In the genomic region with DNA sequence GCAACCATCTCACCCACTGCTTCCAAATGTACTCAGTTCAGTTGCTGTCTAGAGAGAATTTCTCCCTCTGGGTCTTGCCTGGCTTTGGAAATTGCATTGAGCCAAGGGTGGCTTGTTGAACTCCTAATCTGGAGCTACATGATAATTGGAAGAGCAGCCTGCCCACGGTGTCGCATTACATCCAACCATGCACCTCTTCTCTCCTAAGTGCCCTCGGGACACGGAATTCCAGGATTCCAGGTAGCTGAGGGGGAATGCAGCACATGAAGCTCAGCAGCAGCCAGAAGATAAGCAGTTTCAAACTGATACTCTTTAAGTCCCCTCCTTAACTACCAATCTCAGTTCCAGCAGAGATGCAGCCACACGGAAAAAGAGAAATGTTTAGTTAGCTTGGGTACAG, we compare ENCODE assay signal across 31 cellular contexts.
DNase-seq lines count a peak whose midpoint lies in the region; ATAC-seq, FAIRE-seq and TF ChIP-seq lines count a peak whose summit lies in the region.
"Had no signal": no experiment of that assay in that cellular context is flagged by ENCODE, and none has a peak within 500 bp of the region (broad histone marks: within the 10 kb centered on the region; RNA-seq: fewer than 3 reads in every experiment).

No MANE protein-coding gene starts in this region.

- peak overlapping the region; percentile 83; the same call in 1 of the 2 replicates for H3K18ac ChIP-seq in H1 (ENCODE audit: extremely low read depth, low read length)

- peak overlapping the region in 1 of 4 experiments; percentile 10; a peak in 1 of 7 replicates for H3K9ac ChIP-seq in H1 (replicated peaks in 1 of 4; ENCODE audit: extremely low read depth in 1 of 4, low read depth in 3 of 4, low read length in 3 of 4)
- H3K9ac ChIP-seq: KMS-11 had no signal

- CTCF ChIA-PET in H1 (lab: Charles Lee; ENCODE audit: partially characterized antibody) = interaction anchor here (0.8 to 1.3 kb wide), 5 partner anchors 15 to 649 kb away, joined by 3 to 4 read pairs (median 3); no protein-coding TSS in a partner anchor

- no peak overlapping the region for H3K23ac ChIP-seq in H1 (ENCODE audit: insufficient read length)

- peaks cover 18% of the 10 kb centered on the region for H3K27me3 Mint-ChIP-seq in nephron progenitor cell (ENCODE audit: low read depth, poor library complexity)
- H3K27me3 Mint-ChIP-seq: CD4-positive, CD25-positive, alpha-beta regulatory T cell had no signal

- no peak for ATAC-seq in GM21360 (IDR thresholded peaks at IDR 0.05; ENCODE audit: unreplicated experiment)
- ATAC-seq: activated CD4-positive, alpha-beta T cell treated with anti-CD3 and anti-CD28 coated beads for 36 hours; activated CD8-positive, alpha-beta T cell treated with anti-CD3 and anti-CD28 coated beads for 36 hours; gastrocnemius medialis; left lung had no signal

- H3K14ac ChIP-seq in H1 (ENCODE audit: insufficient read length) = no peak overlapping the region

- peak overlapping the region; percentile 38 to 53; a peak in 3 of 4 replicates for H3K4me2 ChIP-seq in H1 (ENCODE audit: insufficient read depth in 1 of 2, low read depth in 2 of 2, low read length in 2 of 2)
- H3K4me2 ChIP-seq: hepatocyte, KMS-11 had no signal

- no peaks in the 10 kb centered on the region for H3K36me3 ChIP-seq in H1 (ENCODE audit: control insufficient read depth in 2 of 4, insufficient read depth in 4 of 4, low read length in 3 of 4)
- H3K36me3 ChIP-seq: adrenal gland, gastrocnemius medialis, left lung, right atrium auricular region, SJSA1 had no signal

- no peak overlapping the region for H3K27ac Mint-ChIP-seq in nephron progenitor cell
- H3K27ac Mint-ChIP-seq: activated CD4-positive, alpha-beta T cell treated with anti-CD3 and anti-CD28 coated beads for 36 hours; activated CD8-positive, alpha-beta T cell treated with anti-CD3 and anti-CD28 coated beads for 36 hours; activated T-helper 1 cell treated with anti-CD3 and anti-CD28 coated beads, Interleukin-12 subunit alpha, Interleukin-12 subunit beta, Interleukin-2, Interleukin-4 antibody, amounts not matched to agents 30 ng/mL and 10 ng/mL and 1 ng/mL, durations not matched to agents 14 hours and 24 hours and 36 hours; CD4-positive, CD25-positive, alpha-beta regulatory T cell had no signal

- no peak overlapping the region for H2BK15ac ChIP-seq in H1 (ENCODE audit: low read length)

- no peak overlapping the region for H3K4ac ChIP-seq in H1 (replicated peaks; ENCODE audit: insufficient read length, low read depth, low read length)

- H3K4me3 Mint-ChIP-seq in nephron progenitor cell = no peak overlapping the region
- H3K4me3 Mint-ChIP-seq: activated CD4-positive, alpha-beta T cell treated with anti-CD3 and anti-CD28 coated beads for 36 hours; activated CD8-positive, alpha-beta T cell treated with anti-CD3 and anti-CD28 coated beads for 36 hours; activated T-helper 1 cell treated with anti-CD3 and anti-CD28 coated beads, Interleukin-12 subunit alpha, Interleukin-12 subunit beta, Interleukin-2, Interleukin-4 antibody, amounts not matched to agents 30 ng/mL and 10 ng/mL and 1 ng/mL, durations not matched to agents 14 hours and 24 hours and 36 hours; CD4-positive, CD25-positive, alpha-beta regulatory T cell had no signal

- no peaks in the 10 kb centered on the region for H3K9me3 ChIP-seq in H1 (ENCODE audit: insufficient read depth in 2 of 2, low read depth in 1 of 2, low read length in 1 of 2)
- H3K9me3 ChIP-seq: adrenal gland, gastrocnemius medialis, left lung, right atrium auricular region, SJSA1 had no signal

- no peaks in the 10 kb centered on the region for H3K36me3 Mint-ChIP-seq in nephron progenitor cell (ENCODE audit: low read depth)
- H3K36me3 Mint-ChIP-seq: CD4-positive, CD25-positive, alpha-beta regulatory T cell had no signal

- peak overlapping the region; percentile 75; the same call in 1 of the 2 replicates for H2BK12ac ChIP-seq in H1 (ENCODE audit: low read depth, low read length)

- DNase-seq in NCI-H345 (lab: John Stamatoyannopoulos, UW) (peak; percentile 7), NCI-H345 treated with DMSO at 0.1 percent for 48 hours (lab: John Stamatoyannopoulos, UW; ENCODE audit: unreplicated experiment) (no peak), NCI-H2171 (lab: John Stamatoyannopoulos, UW) (peak; percentile 11), H1 (ENCODE audit: low read depth in 1 of 2, low spot score in 2 of 2) (peak; percentile 48 to 50), nephron progenitor cell (peak; percentile 7), COLO668 (lab: John Stamatoyannopoulos, UW; ENCODE audit: unreplicated experiment) (no peak), HuH-7.5 (ENCODE audit: low spot score) (no peak)
- DNase-seq: activated CD4-positive, alpha-beta T cell treated with anti-CD3 and anti-CD28 coated beads for 36 hours; activated CD8-positive, alpha-beta memory T cell treated with anti-CD3 and anti-CD28 coated beads, Interleukin-2, amount 50 U/mL, for 48 hours; activated CD8-positive, alpha-beta T cell treated with anti-CD3 and anti-CD28 coated beads for 36 hours; activated naive CD4-positive, alpha-beta T cell treated with Interleukin-2 at 50 U/mL for 16 hours; adrenal gland; CD4-positive, CD25-positive, alpha-beta regulatory T cell; gastrocnemius medialis; GOT3; left lung; NCI-H1694; NCI-H774; small intestine; stimulated activated naive CD4-positive, alpha-beta T cell treated with Interleukin-2 at 50 U/mL for 16 hours; T-helper 9 cell had no signal

- H4K5ac ChIP-seq in H1 (ENCODE audit: insufficient read length, low read depth, low read length) = no peak overlapping the region

- peaks cover 10% of the 10 kb centered on the region for H3K4me1 Mint-ChIP-seq in nephron progenitor cell
- H3K4me1 Mint-ChIP-seq: activated CD4-positive, alpha-beta T cell treated with anti-CD3 and anti-CD28 coated beads for 36 hours; CD4-positive, CD25-positive, alpha-beta regulatory T cell had no signal

- peak overlapping the region; percentile 89; the same call in 1 of the 2 replicates for H2BK20ac ChIP-seq in H1 (ENCODE audit: low read length)

- H3K23me2 ChIP-seq in H1 (ENCODE audit: low read depth, low read length) = no peaks in the 10 kb centered on the region

- H2BK5ac ChIP-seq in H1 (ENCODE audit: low read depth, low read length) = no peak overlapping the region; the same call in 1 of the 2 replicates

- TF ChIP-seq RAD21 in H1 (IDR thresholded peaks at IDR 0.05 in 1 of 2, conservative IDR thresholded peaks at IDR 0.05 in 1 of 2; ENCODE audit: low read depth in 2 of 2, low read length in 2 of 2) = no peak

- no peaks in the 10 kb centered on the region for H3K79me1 ChIP-seq in H1 (ENCODE audit: low read depth, low read length)

- TF ChIP-seq CTCF in H1 (IDR thresholded peaks at IDR 0.05; ENCODE audit: control extremely low read depth in 1 of 3, insufficient read depth in 1 of 3, low read depth in 1 of 3, low read length in 3 of 3) (no peak), nephron progenitor cell (IDR thresholded peaks at IDR 0.05) (no peak)

- H2AK5ac ChIP-seq in H1 (ENCODE audit: low read depth, low read length) = no peak overlapping the region

- TF ChIP-seq POLR2A in H1 (IDR thresholded peaks at IDR 0.05; ENCODE audit: control extremely low read depth in 1 of 2, low read depth in 2 of 2, low read length in 2 of 2) = no peak

- WGBS in H1 (ENCODE audit: extremely low coverage in 1 of 2, insufficient coverage in 1 of 2, insufficient read length in 1 of 2, insufficient replicate concordance in 2 of 2, low coverage in 1 of 2, low lambda C conversion rate in 2 of 2, missing lambda C conversion rate in 1 of 2), 2 experiments = 54% methylated on average over 5 of the region's 5 CpGs; no CpG with 5 or more reads in 1 of the 2 experiments

- no peaks in the 10 kb centered on the region for H3K79me2 ChIP-seq in H1 (ENCODE audit: control insufficient read depth in 1 of 2, insufficient read depth in 2 of 2, low read length in 2 of 2)
- H3K79me2 ChIP-seq: hepatocyte had no signal

- no peak overlapping the region for H3K56ac ChIP-seq in H1 (replicated peaks; ENCODE audit: insufficient read length, low read depth, low read length)

- H3K4me1 ChIP-seq in H1 (replicated peaks in 1 of 4; ENCODE audit: control insufficient read depth in 3 of 4, insufficient read depth in 4 of 4, low read length in 3 of 4) = peaks cover 2 to 9% (median 5%) of the 10 kb centered on the region in 4 experiments; a peak in 4 of 7 replicates
- H3K4me1 ChIP-seq: adrenal gland, gastrocnemius medialis, left lung, right atrium auricular region, SJSA1 had no signal

- H3K9me3 Mint-ChIP-seq in nephron progenitor cell = no peaks in the 10 kb centered on the region
- H3K9me3 Mint-ChIP-seq: activated CD8-positive, alpha-beta T cell treated with anti-CD3 and anti-CD28 coated beads for 36 hours; activated T-helper 1 cell treated with anti-CD3 and anti-CD28 coated beads, Interleukin-12 subunit alpha, Interleukin-12 subunit beta, Interleukin-2, Interleukin-4 antibody, amounts not matched to agents 30 ng/mL and 10 ng/mL and 1 ng/mL, durations not matched to agents 14 hours and 24 hours and 36 hours had no signal

- H3K4me3 ChIP-seq in H1 (ENCODE audit: extremely low read depth in 1 of 4, insufficient read depth in 2 of 4, low read depth in 3 of 4, low read length in 4 of 4) = no peak overlapping the region
- H3K4me3 ChIP-seq: adrenal gland, gastrocnemius medialis, hepatocyte, left lung, right atrium auricular region, SJSA1 had no signal

- H2AFZ ChIP-seq in H1 (ENCODE audit: low read length) = peak overlapping the region; percentile 64
- H2AFZ ChIP-seq: hepatocyte had no signal

- H4K20me1 ChIP-seq in H1 (replicated peaks in 1 of 2; ENCODE audit: control insufficient read depth in 1 of 2, insufficient read depth in 2 of 2, low read length in 2 of 2) = no peaks in the 10 kb centered on the region

- no peak overlapping the region for H3K27ac ChIP-seq in H1 (ENCODE audit: low read depth, low read length)
- H3K27ac ChIP-seq: adrenal gland, gastrocnemius medialis, hepatocyte, KMS-11, left lung, right atrium auricular region, RWPE1, SJSA1 had no signal

- H3K27me3 ChIP-seq in H1 (replicated peaks in 1 of 4; ENCODE audit: control insufficient read depth in 3 of 4, extremely low read depth in 1 of 4, insufficient read depth in 3 of 4, low read length in 3 of 4) = no peaks in the 10 kb centered on the region
- H3K27me3 ChIP-seq: adrenal gland, gastrocnemius medialis, hepatocyte, left lung, right atrium auricular region, SJSA1 had no signal

- peak; percentile 24 for FAIRE-seq in H1 (lab: Jason Lieb, UNC)
- FAIRE-seq: D721Med, endothelial cell of umbilical vein, GM19239, small intestine had no signal

- H4K8ac ChIP-seq in H1 (ENCODE audit: extremely low read depth, insufficient read depth, low read length) = no peak overlapping the region

- H4K91ac ChIP-seq in H1 (replicated peaks; ENCODE audit: insufficient read length, low read length) = no peak overlapping the region

- TF ChIP-seq EP300 in H1 (IDR thresholded peaks at IDR 0.05; ENCODE audit: borderline replicate concordance in 1 of 2, low read depth in 2 of 2, low read length in 2 of 2) = no peak

- POLR2A ChIA-PET in H1 (lab: Charles Lee; ENCODE audit: partially characterized antibody) = no interaction called here

- no peak overlapping the region for H2BK120ac ChIP-seq in H1 (replicated peaks; ENCODE audit: low read depth, low read length)

TF ChIP-seq in H1, 55 proteins besides CTCF, POLR2A, EP300 and RAD21 (continues in another document):
- no peak for TF ChIP-seq RBBP5 (IDR thresholded peaks at IDR 0.05; ENCODE audit: borderline replicate concordance, low read depth, low read length)

Comparison
In these comparisons a context has a peak if more than half of its experiments do, and no peak if none do; other contexts are left out.
1. DNase-seq: peak in NCI-H345 (single experiment), NCI-H2171 (single experiment), H1 (2 of 2) and nephron progenitor cell (single experiment); none in NCI-H345 treated with DMSO at 0.1 percent for 48 hours (single experiment), COLO668 (single experiment) and HuH-7.5 (single experiment).